In genomic region chr6:32379554-32379953, GRCh38 we compare ENCODE assay signal across 24 cellular contexts. TPM values are rescaled to one million over a fixed set of nuclear protein-coding genes. Genes with fewer than 3 reads are reported as not detected.
DNase-seq lines count a peak whose midpoint lies in the region; ATAC-seq and TF ChIP-seq lines count a peak whose summit lies in the region.
"Had no signal": no experiment of that assay in that cellular context is flagged by ENCODE, and none has a peak within 500 bp of the region (broad histone marks: within the 10 kb centered on the region; RNA-seq: fewer than 3 reads in every experiment).

No MANE protein-coding gene starts in this region.

- peak; percentile 44 for DNase-seq in activated CD4-positive, alpha-beta T cell treated with anti-CD3 and anti-CD28 coated beads, Interleukin-2, amount 10 ng/mL, durations not matched to agents 24 days and 14 days
- DNase-seq in activated CD4-positive, alpha-beta T cell treated with anti-CD3 and anti-CD28 coated beads for 36 hours: no peak
- peak; percentile 30 for DNase-seq in CD1c-positive myeloid dendritic cell (ENCODE audit: extremely low spot score)
- no peak for DNase-seq in activated B cell treated with CpG ODN at 0.5 μM for 24 hours
- no peak for DNase-seq in memory B cell (ENCODE audit: low spot score in 2 of 2)
- no peak for DNase-seq in H4 (ENCODE audit: low spot score)
- no peak for DNase-seq in hepatic stellate cell (ENCODE audit: low spot score)
- DNase-seq: 8988T; ACHN; CD4-positive, alpha-beta memory T cell; CD4-positive, CD25-positive, alpha-beta regulatory T cell; CD8-positive, alpha-beta memory T cell; COR-L47; DMS 273 treated with DMSO at 0.1 percent for 48 hours; DMS153; DMS53; DMS79; DND-41; EL; GDM1 had no signal

- peaks cover 34% of the 10 kb centered on the region for H3K27me3 Mint-ChIP-seq in activated CD4-positive, alpha-beta T cell treated with anti-CD3 and anti-CD28 coated beads, Interleukin-2, amount 10 ng/mL, durations not matched to agents 24 days and 14 days
- H3K27me3 Mint-ChIP-seq in activated CD4-positive, alpha-beta T cell treated with anti-CD3 and anti-CD28 coated beads for 36 hours: peaks cover 15% of the 10 kb centered on the region
- no peaks in the 10 kb centered on the region for H3K27me3 Mint-ChIP-seq in activated B cell treated with CpG ODN at 0.5 μM for 24 hours
- H3K27me3 Mint-ChIP-seq in memory B cell: no peaks in the 10 kb centered on the region

- H3K9me3 Mint-ChIP-seq in activated CD4-positive, alpha-beta T cell treated with anti-CD3 and anti-CD28 coated beads, Interleukin-2, amount 10 ng/mL, durations not matched to agents 24 days and 14 days: no peaks in the 10 kb centered on the region
- no peaks in the 10 kb centered on the region for H3K9me3 Mint-ChIP-seq in activated CD4-positive, alpha-beta T cell treated with anti-CD3 and anti-CD28 coated beads for 36 hours (ENCODE audit: low read depth)
- H3K9me3 Mint-ChIP-seq in activated B cell treated with CpG ODN at 0.5 μM for 24 hours: no peaks in the 10 kb centered on the region
- no peaks in the 10 kb centered on the region for H3K9me3 Mint-ChIP-seq in memory B cell
- H3K9me3 Mint-ChIP-seq: CD4-positive, alpha-beta memory T cell; CD8-positive, alpha-beta memory T cell had no signal

- no peak overlapping the region for H3K27ac Mint-ChIP-seq in activated CD4-positive, alpha-beta T cell treated with anti-CD3 and anti-CD28 coated beads, Interleukin-2, amount 10 ng/mL, durations not matched to agents 24 days and 14 days
- no peak overlapping the region for H3K27ac Mint-ChIP-seq in activated CD4-positive, alpha-beta T cell treated with anti-CD3 and anti-CD28 coated beads for 36 hours
- peak overlapping the region; percentile 31 for H3K27ac Mint-ChIP-seq in activated B cell treated with CpG ODN at 0.5 μM for 24 hours
- no peak overlapping the region for H3K27ac Mint-ChIP-seq in memory B cell
- H3K27ac Mint-ChIP-seq: CD4-positive, alpha-beta memory T cell; CD4-positive, CD25-positive, alpha-beta regulatory T cell; CD8-positive, alpha-beta memory T cell had no signal

- POLR2A ChIA-PET in activated CD4-positive, alpha-beta T cell treated with anti-CD3 and anti-CD28 coated beads for 36 hours (lab: Charles Lee): no interaction called here
- POLR2A ChIA-PET in activated B cell treated with CpG ODN at 0.5 μM for 24 hours (lab: Charles Lee): no interaction called here

- CTCF ChIA-PET in activated CD4-positive, alpha-beta T cell treated with anti-CD3 and anti-CD28 coated beads for 36 hours (lab: Charles Lee): no interaction called here
- CTCF ChIA-PET in activated B cell treated with CpG ODN at 0.5 μM for 24 hours (lab: Charles Lee): no interaction called here

- ATAC-seq in activated CD4-positive, alpha-beta T cell treated with anti-CD3 and anti-CD28 coated beads for 36 hours: no peak
- ATAC-seq in activated B cell treated with CpG ODN at 0.5 μM for 24 hours (ENCODE audit: low read depth) (no peak), memory B cell (ENCODE audit: low read depth) (peak; percentile 56), HG03460 (IDR thresholded peaks at IDR 0.05; ENCODE audit: unreplicated experiment) (no peak)

- H3K4me3 Mint-ChIP-seq in activated CD4-positive, alpha-beta T cell treated with anti-CD3 and anti-CD28 coated beads, Interleukin-2, amount 10 ng/mL, durations not matched to agents 24 days and 14 days: no peak overlapping the region
- H3K4me3 Mint-ChIP-seq in activated CD4-positive, alpha-beta T cell treated with anti-CD3 and anti-CD28 coated beads for 36 hours: no peak overlapping the region
- H3K4me3 Mint-ChIP-seq in activated B cell treated with CpG ODN at 0.5 μM for 24 hours: no peak overlapping the region
- H3K4me3 Mint-ChIP-seq in memory B cell: no peak overlapping the region
- H3K4me3 Mint-ChIP-seq: CD4-positive, alpha-beta memory T cell; CD4-positive, CD25-positive, alpha-beta regulatory T cell; CD8-positive, alpha-beta memory T cell had no signal

- TF ChIP-seq CTCF in activated B cell treated with CpG ODN at 0.5 μM for 24 hours (IDR thresholded peaks at IDR 0.05): no peak

- H3K4me1 Mint-ChIP-seq in activated CD4-positive, alpha-beta T cell treated with anti-CD3 and anti-CD28 coated beads, Interleukin-2, amount 10 ng/mL, durations not matched to agents 24 days and 14 days: no peaks in the 10 kb centered on the region
- H3K4me1 Mint-ChIP-seq in activated CD4-positive, alpha-beta T cell treated with anti-CD3 and anti-CD28 coated beads for 36 hours: no peaks in the 10 kb centered on the region
- H3K4me1 Mint-ChIP-seq in activated B cell treated with CpG ODN at 0.5 μM for 24 hours (peaks cover 27% of the 10 kb centered on the region), memory B cell (peaks cover 23% of the 10 kb centered on the region)
- H3K4me1 Mint-ChIP-seq: CD4-positive, CD25-positive, alpha-beta regulatory T cell; CD8-positive, alpha-beta memory T cell had no signal

- intact Hi-C loops in activated CD4-positive, alpha-beta T cell treated with anti-CD3 and anti-CD28 coated beads, Interleukin-2, amount 10 ng/mL, durations not matched to agents 24 days and 14 days (cut with micrococcal nuclease): no loop called here
- intact Hi-C loops in activated CD4-positive, alpha-beta T cell treated with anti-CD3 and anti-CD28 coated beads for 36 hours (cut with DNase I, micrococcal nuclease): no loop called here
- intact Hi-C loops in activated B cell treated with CpG ODN at 0.5 μM for 24 hours (cut with micrococcal nuclease): no loop called here

- no peaks in the 10 kb centered on the region for H3K36me3 Mint-ChIP-seq in activated CD4-positive, alpha-beta T cell treated with anti-CD3 and anti-CD28 coated beads, Interleukin-2, amount 10 ng/mL, durations not matched to agents 24 days and 14 days (ENCODE audit: low read depth)
- H3K36me3 Mint-ChIP-seq in activated CD4-positive, alpha-beta T cell treated with anti-CD3 and anti-CD28 coated beads for 36 hours (ENCODE audit: low read depth): no peaks in the 10 kb centered on the region
- H3K36me3 Mint-ChIP-seq in activated B cell treated with CpG ODN at 0.5 μM for 24 hours (ENCODE audit: low read depth) (peaks cover 7% of the 10 kb centered on the region), memory B cell (no peaks in the 10 kb centered on the region)
- H3K36me3 Mint-ChIP-seq: CD4-positive, alpha-beta memory T cell; CD4-positive, CD25-positive, alpha-beta regulatory T cell; CD8-positive, alpha-beta memory T cell had no signal

RNA-seq across cellular contexts. Expression of gene TSBP1, which starts 7.9 kb away (rescaled TPM):
- total RNA-seq in activated CD4-positive, alpha-beta T cell treated with anti-CD3 and anti-CD28 coated beads, Interleukin-2, amount 10 ng/mL, durations not matched to agents 24 days and 14 days: not detected in 2 replicates
- not detected for total RNA-seq in activated CD4-positive, alpha-beta T cell treated with anti-CD3 and anti-CD28 coated beads for 36 hours
- total RNA-seq in activated B cell treated with CpG ODN at 0.5 μM for 24 hours: not detected in 2 replicates
- not detected in 2 replicates for total RNA-seq in H4 (2014; rRNA removed; shearing (Covaris generic))
- total RNA-seq: A673; CD4-positive, alpha-beta memory T cell; CD4-positive, CD25-positive, alpha-beta regulatory T cell; CD8-positive, alpha-beta memory T cell; Daoy; G401 had no signal

RNA-seq across cellular contexts. Expression of gene BTNL2, which starts 27.4 kb away (rescaled TPM):
- total RNA-seq in activated CD4-positive, alpha-beta T cell treated with anti-CD3 and anti-CD28 coated beads, Interleukin-2, amount 10 ng/mL, durations not matched to agents 24 days and 14 days: not detected in 2 replicates
- not detected for total RNA-seq in activated CD4-positive, alpha-beta T cell treated with anti-CD3 and anti-CD28 coated beads for 36 hours
- total RNA-seq in activated B cell treated with CpG ODN at 0.5 μM for 24 hours: not detected in 2 replicates
- not detected in 2 replicates for total RNA-seq in H4 (2014; rRNA removed; shearing (Covaris generic))
- total RNA-seq: A673; CD4-positive, alpha-beta memory T cell; CD4-positive, CD25-positive, alpha-beta regulatory T cell; CD8-positive, alpha-beta memory T cell; Daoy; G401 had no signal

Comparison
In these comparisons a context has a peak if more than half of its experiments do, and no peak if none do; other contexts are left out.
1. DNase-seq: peak in activated CD4-positive, alpha-beta T cell treated with anti-CD3 and anti-CD28 coated beads, Interleukin-2, amount 10 ng/mL, durations not matched to agents 24 days and 14 days (single experiment) and CD1c-positive myeloid dendritic cell (single experiment); none in activated CD4-positive, alpha-beta T cell treated with anti-CD3 and anti-CD28 coated beads for 36 hours (single experiment), activated B cell treated with CpG ODN at 0.5 μM for 24 hours (single experiment), memory B cell (0 of 2), H4 (single experiment) and hepatic stellate cell (single experiment).